ENCODE assay signal across 21 cellular contexts in the genomic region with DNA sequence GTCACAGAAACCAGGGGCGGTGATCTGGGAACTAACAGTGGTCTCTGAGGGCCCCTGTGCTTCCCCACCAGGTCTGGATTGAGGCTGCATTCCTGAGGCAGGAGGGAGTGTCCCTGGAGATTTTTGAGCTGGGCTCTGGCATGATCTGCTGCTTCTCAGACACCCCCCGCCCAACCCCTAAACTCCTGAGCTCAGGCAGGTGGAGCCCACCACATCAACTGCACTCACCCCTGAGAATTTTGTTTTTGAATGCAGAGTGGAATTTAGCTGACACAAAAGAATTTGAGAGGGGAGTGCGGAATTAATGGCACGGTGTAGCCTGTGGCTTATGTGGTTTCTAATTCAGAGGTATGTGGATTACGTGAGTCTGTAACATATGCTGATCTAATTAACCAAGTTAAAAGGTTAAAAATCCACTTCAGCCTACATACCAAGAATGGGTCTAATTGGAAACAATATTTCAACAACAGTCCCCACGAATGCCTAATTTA. TPM values are rescaled to one million over a fixed set of nuclear protein-coding genes. Genes with fewer than 3 reads are reported as not detected.
DNase-seq lines count a peak whose midpoint lies in the region; ATAC-seq and TF ChIP-seq lines count a peak whose summit lies in the region.
"Had no signal": no experiment of that assay in that cellular context is flagged by ENCODE, and none has a peak within 500 bp of the region (broad histone marks: within the 10 kb centered on the region; RNA-seq: fewer than 3 reads in every experiment).

No MANE protein-coding gene starts in this region.

- H3K4me3 Mint-ChIP-seq in nephron, result no peak overlapping the region
- H3K4me3 Mint-ChIP-seq: natural killer cell treated with Interleukin-12 subunit alpha and Interleukin-12 subunit beta and Interleukin-15 and Interleukin-18, amount 100 ng/mL, for 72 hours; stimulated activated naive CD8-positive, alpha-beta T cell treated with anti-CD3 and anti-CD28 coated beads, Interleukin-15, Interleukin-2, amounts not matched to agents 100 ng/mL and 50 ng/mL, for 24 hours had no signal

- no peak overlapping the region for H3K9ac ChIP-seq in NT2/D1 (ENCODE audit: insufficient read length, low read depth)

- H3K27ac ChIP-seq in body of pancreas (no peak overlapping the region), suprapubic skin (no peak overlapping the region)
- H3K27ac ChIP-seq: upper lobe of right lung had no signal

- H3K9me3 ChIP-seq in NT2/D1 (ENCODE audit: insufficient read depth, low read length), result no peaks in the 10 kb centered on the region
- H3K9me3 ChIP-seq in BE2C, result no peaks in the 10 kb centered on the region
- no peaks in the 10 kb centered on the region for H3K9me3 ChIP-seq in body of pancreas
- H3K9me3 ChIP-seq in suprapubic skin, result no peaks in the 10 kb centered on the region
- H3K9me3 ChIP-seq: MG63, upper lobe of right lung had no signal

- DNase-seq in EH (ENCODE audit: low read depth), result peak; percentile 57
- peak; percentile 49 for DNase-seq in NT2/D1 (ENCODE audit: low read depth, low spot score)
- DNase-seq in ecto neural progenitor cell (ENCODE audit: low spot score), result peak; percentile 63
- DNase-seq in BE2C, result no peak
- DNase-seq in body of pancreas, result no peak
- no peak for DNase-seq in suprapubic skin (ENCODE audit: low spot score in 2 of 2)
- DNase-seq: activated effector memory CD4-positive, alpha-beta T cell treated with Interleukin-2 at 50 U/mL for 16 hours; amniotic stem cell; CD4-positive, CD25-positive, alpha-beta regulatory T cell; DMS53; MG63; NCI-H1694 treated with DMSO at 0.1 percent for 48 hours; NCI-H345; retina; upper lobe of right lung had no signal

- TF ChIP-seq POLR2A in body of pancreas (IDR thresholded peaks at IDR 0.05) (no peak), suprapubic skin (IDR thresholded peaks at IDR 0.05) (no peak)

- ATAC-seq in body of pancreas (no peak), GM18520 (IDR thresholded peaks at IDR 0.05; ENCODE audit: unreplicated experiment) (no peak)
- ATAC-seq: activated CD4-positive, CD25-positive, alpha-beta regulatory T cell treated with anti-CD3 and anti-CD28 coated beads, Interleukin-2, amount 50 U/mL, for 24 hours; HepG2; natural killer cell treated with Interleukin-12 subunit alpha and Interleukin-12 subunit beta and Interleukin-15 and Interleukin-18, amount 100 ng/mL, for 72 hours; upper lobe of right lung had no signal

- peaks cover 67% of the 10 kb centered on the region for H3K36me3 ChIP-seq in NT2/D1 (ENCODE audit: insufficient read depth, insufficient read length, low read length)
- H3K36me3 ChIP-seq in BE2C, result peaks cover 14% of the 10 kb centered on the region
- H3K36me3 ChIP-seq in body of pancreas (replicated peaks in 1 of 2; ENCODE audit: insufficient read depth in 1 of 2, low read depth in 2 of 2), result peaks cover 14 to 20% of the 10 kb centered on the region in 2 donors
- peaks cover 28% of the 10 kb centered on the region for H3K36me3 ChIP-seq in suprapubic skin

- peaks cover 5% of the 10 kb centered on the region for H3K4me1 Mint-ChIP-seq in nephron

- H3K27me3 ChIP-seq in NT2/D1 (ENCODE audit: insufficient read depth, insufficient read length), result no peaks in the 10 kb centered on the region
- H3K27me3 ChIP-seq in BE2C, result no peaks in the 10 kb centered on the region
- H3K27me3 ChIP-seq in body of pancreas, result no peaks in the 10 kb centered on the region
- no peaks in the 10 kb centered on the region for H3K27me3 ChIP-seq in suprapubic skin
- H3K27me3 ChIP-seq: MG63, upper lobe of right lung had no signal

- no peaks in the 10 kb centered on the region for H3K27me3 Mint-ChIP-seq in nephron (ENCODE audit: low read depth)
- H3K27me3 Mint-ChIP-seq: CD4-positive, CD25-positive, alpha-beta regulatory T cell; stimulated activated naive CD8-positive, alpha-beta T cell treated with anti-CD3 and anti-CD28 coated beads, Interleukin-15, Interleukin-2, amounts not matched to agents 100 ng/mL and 50 ng/mL, for 24 hours had no signal

- no peaks in the 10 kb centered on the region for H3K9me3 Mint-ChIP-seq in nephron
- H3K9me3 Mint-ChIP-seq: natural killer cell treated with Interleukin-12 subunit alpha and Interleukin-12 subunit beta and Interleukin-15 and Interleukin-18, amount 100 ng/mL, for 72 hours; stimulated activated naive CD8-positive, alpha-beta T cell treated with anti-CD3 and anti-CD28 coated beads, Interleukin-15, Interleukin-2, amounts not matched to agents 100 ng/mL and 50 ng/mL, for 24 hours had no signal

- no peak for TF ChIP-seq EP300 in suprapubic skin (IDR thresholded peaks at IDR 0.05)

- TF ChIP-seq CTCF in nephron (IDR thresholded peaks at IDR 0.05; ENCODE audit: unreplicated experiment in 3 of 3) (no peak), BE2C (IDR thresholded peaks at IDR 0.05; ENCODE audit: low read depth, low read length) (no peak), body of pancreas (IDR thresholded peaks at IDR 0.05) (no peak), suprapubic skin (IDR thresholded peaks at IDR 0.05) (no peak)

- H3K27ac Mint-ChIP-seq in nephron, result peak overlapping the region; percentile 9 to 80 (median 26)
- H3K27ac Mint-ChIP-seq: CD4-positive, CD25-positive, alpha-beta regulatory T cell; natural killer cell treated with Interleukin-12 subunit alpha and Interleukin-12 subunit beta and Interleukin-15 and Interleukin-18, amount 100 ng/mL, for 72 hours; stimulated activated naive CD8-positive, alpha-beta T cell treated with anti-CD3 and anti-CD28 coated beads, Interleukin-15, Interleukin-2, amounts not matched to agents 100 ng/mL and 50 ng/mL, for 24 hours had no signal

- H3K4me3 ChIP-seq in NT2/D1 (ENCODE audit: insufficient read length, low read depth), result no peak overlapping the region
- no peak overlapping the region for H3K4me3 ChIP-seq in BE2C (ENCODE audit: low read depth, low read length)
- no peak overlapping the region for H3K4me3 ChIP-seq in body of pancreas
- H3K4me3 ChIP-seq in suprapubic skin, result no peak overlapping the region
- H3K4me3 ChIP-seq: MG63, upper lobe of right lung had no signal

- peaks cover 3% of the 10 kb centered on the region for H3K4me1 ChIP-seq in NT2/D1 (ENCODE audit: insufficient read depth, insufficient read length)
- H3K4me1 ChIP-seq in BE2C, result peaks cover 5% of the 10 kb centered on the region
- peaks cover 18% of the 10 kb centered on the region for H3K4me1 ChIP-seq in body of pancreas
- no peaks in the 10 kb centered on the region for H3K4me1 ChIP-seq in suprapubic skin
- H3K4me1 ChIP-seq: upper lobe of right lung had no signal

- WGBS in body of pancreas, 2 donors, result 85 to 87% methylated on average over 6 of the region's 6 CpGs
- WGBS in suprapubic skin, result 75% methylated on average over 5 of the region's 6 CpGs

- H3K36me3 Mint-ChIP-seq in nephron (ENCODE audit: low read depth), result peaks cover 58% of the 10 kb centered on the region
- H3K36me3 Mint-ChIP-seq: CD4-positive, CD25-positive, alpha-beta regulatory T cell; natural killer cell treated with Interleukin-12 subunit alpha and Interleukin-12 subunit beta and Interleukin-15 and Interleukin-18, amount 100 ng/mL, for 72 hours had no signal

- intact Hi-C loops in body of pancreas (cut with DNase I), result no loop called here

RNA-seq across cellular contexts. Expression of gene CTSL, which starts 23.9 kb away (rescaled TPM):
- polyA plus RNA-seq in BE2C (2012; ENCODE audit: insufficient read depth, insufficient read length, low read depth), result 42.7 TPM
- total RNA-seq in body of pancreas, result 10 to 100 TPM; 45.8 to 60.2 TPM
- total RNA-seq in suprapubic skin, result 10 to 100 TPM; 24.6 to 36.8 (median 27.8) TPM

Comparison
In these comparisons a context has a peak if more than half of its experiments do, and no peak if none do; other contexts are left out.
1. DNase-seq: peak in EH (single experiment), NT2/D1 (single experiment) and ecto neural progenitor cell (single experiment); none in BE2C (single experiment), body of pancreas (0 of 4) and suprapubic skin (0 of 2).